ENCODE assay signal across 1 cellular context in the genomic region with DNA sequence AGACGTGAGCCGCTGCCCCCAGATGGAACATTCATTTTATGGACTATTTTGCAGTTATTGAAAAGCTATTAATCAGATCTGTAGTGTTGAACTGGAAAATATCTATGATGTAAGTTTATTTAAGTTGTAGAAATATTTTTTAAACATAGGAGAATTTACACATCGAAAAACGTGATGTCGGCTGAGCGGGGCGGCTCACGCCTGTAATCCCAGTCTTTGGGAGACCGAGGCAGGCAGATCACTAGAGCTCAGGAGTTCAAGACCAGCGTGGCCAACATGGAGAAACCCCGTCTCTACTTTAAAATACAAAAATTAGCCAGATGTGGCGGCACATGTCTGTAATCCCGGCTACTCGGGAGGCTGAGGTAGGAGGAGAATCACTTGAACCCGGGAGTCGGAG.
A peak's percentile ranks its signal among the peaks of the same experiment; 100 is the strongest.
TF ChIP-seq lines count a peak whose summit lies in the region.

No MANE protein-coding gene starts in this region.

TF ChIP-seq in K562, 482 proteins besides CTCF, POLR2A, EP300 and RAD21:
- TF ChIP-seq NFIC (IDR thresholded peaks at IDR 0.05) = 0 out of 2 replicates have a peak, but pooled peaks have one; percentile 8
- no peak for TF ChIP-seq CHD2 (IDR thresholded peaks at IDR 0.05; ENCODE audit: low read depth, low read length)
- TF ChIP-seq BRF1 (IDR thresholded peaks at IDR 0.05; ENCODE audit: borderline replicate concordance, extremely low read depth, insufficient read length) = no peak
- TF ChIP-seq THRAP3 (IDR thresholded peaks at IDR 0.05; ENCODE audit: borderline replicate concordance) = peak; percentile 96
- TF ChIP-seq, protein P1, sequence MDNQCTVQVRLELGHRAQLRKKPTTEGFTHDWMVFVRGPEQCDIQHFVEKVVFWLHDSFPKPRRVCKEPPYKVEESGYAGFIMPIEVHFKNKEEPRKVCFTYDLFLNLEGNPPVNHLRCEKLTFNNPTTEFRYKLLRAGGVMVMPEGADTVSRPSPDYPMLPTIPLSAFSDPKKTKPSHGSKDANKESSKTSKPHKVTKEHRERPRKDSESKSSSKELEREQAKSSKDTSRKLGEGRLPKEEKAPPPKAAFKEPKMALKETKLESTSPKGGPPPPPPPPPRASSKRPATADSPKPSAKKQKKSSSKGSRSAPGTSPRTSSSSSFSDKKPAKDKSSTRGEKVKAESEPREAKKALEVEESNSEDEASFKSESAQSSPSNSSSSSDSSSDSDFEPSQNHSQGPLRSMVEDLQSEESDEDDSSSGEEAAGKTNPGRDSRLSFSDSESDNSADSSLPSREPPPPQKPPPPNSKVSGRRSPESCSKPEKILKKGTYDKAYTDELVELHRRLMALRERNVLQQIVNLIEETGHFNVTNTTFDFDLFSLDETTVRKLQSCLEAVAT (IDR thresholded peaks at IDR 0.05) = peak in 1 of 2 experiments; percentile 91; a peak in 2 of 4 replicates
- TF ChIP-seq PRPF4 (IDR thresholded peaks at IDR 0.05; ENCODE audit: insufficient read depth, low read depth, low read length, poor library complexity, severe bottlenecking) = peak; percentile 52
